8 cellular contexts compared by ENCODE assay signal in genomic region chr12:49121047-49121696, GRCh38. TPM values are rescaled to one million over a fixed set of nuclear protein-coding genes. Genes with fewer than 3 reads are reported as not detected.
DNase-seq lines count a peak whose midpoint lies in the region; ATAC-seq, FAIRE-seq and TF ChIP-seq lines count a peak whose summit lies in the region.

No MANE protein-coding gene starts in this region.

- WGBS in body of pancreas, 2 donors = 17 to 23% methylated on average over 6 of the region's 6 CpGs
- WGBS in transverse colon (ENCODE audit: low coverage in 1 of 2), 2 donors = 28 to 67% methylated on average over 1 to 6 of the region's 6 CpGs

- H2AFZ ChIP-seq in keratinocyte (ENCODE audit: control insufficient read depth, low read length) = no peak overlapping the region

- no peak overlapping the region for H3K4me2 ChIP-seq in keratinocyte (ENCODE audit: control insufficient read depth, extremely low read depth, insufficient read depth, low read depth, low read length)

- H3K9me3 ChIP-seq in body of pancreas = no peaks in the 10 kb centered on the region
- H3K9me3 ChIP-seq in keratinocyte (ENCODE audit: control insufficient read depth, low read depth, low read length) = no peaks in the 10 kb centered on the region
- no peaks in the 10 kb centered on the region for H3K9me3 ChIP-seq in transverse colon

- DNase-seq in Daoy (ENCODE audit: low read depth) (peak; percentile 73), NCI-H2171 (lab: John Stamatoyannopoulos, UW) (peak; percentile 20), body of pancreas (peak; percentile 51 to 59 (median 56)), keratinocyte (ENCODE audit: low read depth, low spot score) (no peak), transverse colon (peak; percentile 58), GM12892 (ENCODE audit: insufficient read length) (no peak)
- DNase-seq in activated T-cell treated with anti-CD3 and anti-CD28 coated beads, Interleukin-2, amount 50 U/mL, for 48 hours = no peak
- DNase-seq in activated CD8-positive, alpha-beta memory T cell treated with anti-CD3 and anti-CD28 coated beads, Interleukin-2, amount 50 U/mL, for 4 hours = no peak

- H3K4me3 ChIP-seq in body of pancreas = no peak overlapping the region
- H3K4me3 ChIP-seq in keratinocyte (ENCODE audit: control insufficient read depth in 2 of 3, extremely low read depth in 1 of 3, insufficient read depth in 2 of 3, low read depth in 1 of 3, low read length in 3 of 3) = no peak overlapping the region
- no peak overlapping the region for H3K4me3 ChIP-seq in transverse colon

- H3K36me3 ChIP-seq in body of pancreas (replicated peaks in 1 of 2; ENCODE audit: insufficient read depth in 1 of 2, low read depth in 2 of 2) (no peaks in the 10 kb centered on the region), keratinocyte (ENCODE audit: control insufficient read depth in 2 of 2, extremely low read depth in 1 of 2, insufficient read depth in 2 of 2, low read length in 2 of 2) (no peaks in the 10 kb centered on the region), transverse colon (no peaks in the 10 kb centered on the region)

- H3K27ac ChIP-seq in body of pancreas (no peak overlapping the region), keratinocyte (ENCODE audit: control insufficient read depth, insufficient read depth, low read length) (no peak overlapping the region), transverse colon (no peak overlapping the region)

- intact Hi-C loops in body of pancreas (cut with DNase I) = no loop called here
- intact Hi-C loops in transverse colon (cut with DNase I; ENCODE audit: low total_unique reads) = loop anchor here (5.0 to 10.0 kb wide), 2 partner anchors 34 to 56 kb away; partner anchors contain the start of genes KMT2D and RHEBL1

- in situ Hi-C loops in transverse colon (cut with MboI; ENCODE audit: low pct_ligation_motif_present in 1 of 4, low pct_unique_long_range_greater_than_20kb in 1 of 4, low sequenced_read_pairs in 3 of 4) = loop anchor here in 2 of 4 donors (5.0 to 10.0 kb wide), 2 partner anchors 54 to 56 kb away; partner anchors contain the start of genes RHEBL1 (in 2 of the 2) and KMT2D (in 1 of the 2)

- TF ChIP-seq CTCF in body of pancreas (IDR thresholded peaks at IDR 0.05) (peak in 6 of 7 experiments; percentile 39 to 70 (median 64)), keratinocyte (optimal IDR thresholded peaks at IDR 0.05 in 1 of 3, IDR thresholded peaks at IDR 0.05 in 1 of 3, conservative IDR thresholded peaks at IDR 0.05 in 1 of 3; ENCODE audit: extremely low read depth in 1 of 3, insufficient read depth in 2 of 3, low read length in 3 of 3) (peak; percentile 68 to 83 (median 81)), transverse colon (IDR thresholded peaks at IDR 0.05) (peak; percentile 45 to 71 (median 57))

- H3K27me3 ChIP-seq in body of pancreas (no peaks in the 10 kb centered on the region), keratinocyte (ENCODE audit: control insufficient read depth, extremely low read depth, insufficient read depth, low read length) (no peaks in the 10 kb centered on the region), transverse colon (no peaks in the 10 kb centered on the region)

- FAIRE-seq in keratinocyte (lab: Jason Lieb, UNC) = peak; percentile 86
- no peak for FAIRE-seq in GM12892 (lab: Jason Lieb, UNC)

- H3K9me1 ChIP-seq in keratinocyte (ENCODE audit: control insufficient read depth, extremely low read depth, insufficient read depth, low read length) = no peaks in the 10 kb centered on the region

- no peak overlapping the region for H3K9ac ChIP-seq in keratinocyte (ENCODE audit: control insufficient read depth, extremely low read depth, insufficient read depth, low read length)

- no peaks in the 10 kb centered on the region for H3K79me2 ChIP-seq in keratinocyte (ENCODE audit: control insufficient read depth, insufficient read depth, low read length)

- no peak for TF ChIP-seq POLR2A in body of pancreas (IDR thresholded peaks at IDR 0.05)
- no peak for TF ChIP-seq POLR2A in transverse colon (IDR thresholded peaks at IDR 0.05)
- TF ChIP-seq POLR2A in GM12892 (IDR thresholded peaks at IDR 0.05; ENCODE audit: low read depth, low read length) = no peak

- dilution Hi-C loops in keratinocyte (cut with MboI; ENCODE audit: extremely low pct_ligation_motif_present, low sequenced_read_pairs) = no loop called here

- no peak for TF ChIP-seq EP300 in transverse colon (IDR thresholded peaks at IDR 0.05; ENCODE audit: low read depth)

- no peaks in the 10 kb centered on the region for H4K20me1 ChIP-seq in keratinocyte (ENCODE audit: control insufficient read depth, extremely low read depth, insufficient read depth, low read length)

- no peaks in the 10 kb centered on the region for H3K4me1 ChIP-seq in body of pancreas
- H3K4me1 ChIP-seq in keratinocyte (ENCODE audit: control insufficient read depth, extremely low read depth, insufficient read depth, low read length) = no peaks in the 10 kb centered on the region
- H3K4me1 ChIP-seq in transverse colon = no peaks in the 10 kb centered on the region

- peak; percentile 81 for ATAC-seq in body of pancreas

RNA-seq across cellular contexts. Expression of gene TUBA1B, which starts 10.0 kb away (rescaled TPM):
- 3,979 and 4,039 TPM in 2 replicates for total RNA-seq in Daoy (2014; rRNA removed; shearing (Covaris generic))
- total RNA-seq in body of pancreas (100 to 1,000 TPM; 121 to 165 TPM), transverse colon (100 to 1,000 TPM; 219 to 390 (median 319) TPM)
- 1,122 to 2,676 TPM (median 2,055 TPM) in 3 replicates for polyA plus RNA-seq in keratinocyte
- 41.5 TPM for polyA plus RNA-seq in keratinocyte (2011; ENCODE audit: low read depth)
- 1,432 and 1,444 TPM in 2 replicates for polyA plus RNA-seq in keratinocyte (2011; cell fraction: cytosol; rRNA removed)
- polyA plus RNA-seq in keratinocyte (2011; cell fraction: nucleus; rRNA removed) = 847 and 904 TPM in 2 replicates
- polyA plus RNA-seq in keratinocyte (2012; ENCODE audit: low replicate concordance) = 266 and 1,477 TPM in 2 replicates
- 1,956 to 3,195 TPM (median 2,566 TPM) in 3 replicates for polyA minus RNA-seq in keratinocyte
- polyA minus RNA-seq in keratinocyte (2011; cell fraction: cytosol; rRNA and poly(A)+ RNA removed) = 1,040 TPM
- 326 and 464 TPM in 2 replicates for polyA minus RNA-seq in keratinocyte (2011; cell fraction: nucleus; rRNA and poly(A)+ RNA removed)
- 1,175 TPM for polyA plus RNA-seq in GM12892 (2012; ENCODE audit: missing spikeins)

RNA-seq across cellular contexts. Expression of gene LMBR1L, which starts 10.5 kb away (rescaled TPM):
- total RNA-seq in Daoy (2014; rRNA removed; shearing (Covaris generic)) = 18.2 and 19.6 TPM in 2 replicates
- total RNA-seq in body of pancreas = 10 to 100 TPM; 40.7 to 53.7 TPM
- 22.9 to 30.1 TPM (median 28.0 TPM) in 3 replicates for polyA plus RNA-seq in keratinocyte
- 9.5 TPM for polyA plus RNA-seq in keratinocyte (2011; ENCODE audit: low read depth)
- polyA plus RNA-seq in keratinocyte (2011; cell fraction: cytosol; rRNA removed) = 12.1 and 14.6 TPM in 2 replicates
- 85.8 and 90.5 TPM in 2 replicates for polyA plus RNA-seq in keratinocyte (2011; cell fraction: nucleus; rRNA removed)
- 18.5 and 27.8 TPM in 2 replicates for polyA plus RNA-seq in keratinocyte (2012; ENCODE audit: low replicate concordance)
- polyA minus RNA-seq in keratinocyte = 46.4 to 72.0 TPM (median 51.2 TPM) in 3 replicates
- polyA minus RNA-seq in keratinocyte (2011; cell fraction: cytosol; rRNA and poly(A)+ RNA removed) = 23.4 TPM
- 26.6 and 43.3 TPM in 2 replicates for polyA minus RNA-seq in keratinocyte (2011; cell fraction: nucleus; rRNA and poly(A)+ RNA removed)
- total RNA-seq in transverse colon = 100 to 1,000 TPM in 1 of 4 donors, 10 to 100 TPM in 3; 72.6 to 125 (median 82.1) TPM
- polyA plus RNA-seq in GM12892 (2012; ENCODE audit: missing spikeins) = 28.0 TPM

RNA-seq across cellular contexts. Expression of gene DHH, which starts 26.6 kb away (rescaled TPM):
- not detected in 2 replicates for total RNA-seq in Daoy (2014; rRNA removed; shearing (Covaris generic))
- not detected for total RNA-seq in body of pancreas
- polyA plus RNA-seq in keratinocyte = not detected in 3 replicates
- not detected for polyA plus RNA-seq in keratinocyte (2011; ENCODE audit: low read depth)
- polyA plus RNA-seq in keratinocyte (2011; cell fraction: cytosol; rRNA removed) = not detected in 2 replicates
- 0.03 TPM in 1 of 2 replicates, not detected in the other for polyA plus RNA-seq in keratinocyte (2011; cell fraction: nucleus; rRNA removed)
- polyA plus RNA-seq in keratinocyte (2012; ENCODE audit: low replicate concordance) = 0.06 TPM in 1 of 2 replicates, not detected in the other
- not detected in 3 replicates for polyA minus RNA-seq in keratinocyte
- polyA minus RNA-seq in keratinocyte (2011; cell fraction: cytosol; rRNA and poly(A)+ RNA removed) = not detected
- polyA minus RNA-seq in keratinocyte (2011; cell fraction: nucleus; rRNA and poly(A)+ RNA removed) = not detected in 2 replicates
- under 1 TPM in 2 of 4 donors, not detected in 2; 0.27 to 0.32 TPM for total RNA-seq in transverse colon
- not detected for polyA plus RNA-seq in GM12892 (2012; ENCODE audit: missing spikeins)

RNA-seq across cellular contexts. Expression of gene RHEBL1, which starts 51.4 kb away (rescaled TPM):
- 6.3 and 11.0 TPM in 2 replicates for total RNA-seq in Daoy (2014; rRNA removed; shearing (Covaris generic))
- total RNA-seq in body of pancreas = not detected
- 0.31 to 0.63 TPM (median 0.51 TPM) in 3 replicates for polyA plus RNA-seq in keratinocyte
- polyA plus RNA-seq in keratinocyte (2011; ENCODE audit: low read depth) = 0.35 TPM
- polyA plus RNA-seq in keratinocyte (2011; cell fraction: cytosol; rRNA removed) = 0.30 and 0.44 TPM in 2 replicates
- polyA plus RNA-seq in keratinocyte (2011; cell fraction: nucleus; rRNA removed) = 0.47 and 0.59 TPM in 2 replicates
- polyA plus RNA-seq in keratinocyte (2012; ENCODE audit: low replicate concordance) = 0.55 and 0.86 TPM in 2 replicates
- 0.16 to 1.0 TPM (median 0.92 TPM) in 3 replicates for polyA minus RNA-seq in keratinocyte
- polyA minus RNA-seq in keratinocyte (2011; cell fraction: cytosol; rRNA and poly(A)+ RNA removed) = not detected
- not detected in 2 replicates for polyA minus RNA-seq in keratinocyte (2011; cell fraction: nucleus; rRNA and poly(A)+ RNA removed)
- total RNA-seq in transverse colon = not detected
- polyA plus RNA-seq in GM12892 (2012; ENCODE audit: missing spikeins) = 12.5 TPM

Comparison
In these comparisons a context has a peak if more than half of its experiments do, and no peak if none do; other contexts are left out.
1. DNase-seq: peak in Daoy (single experiment), NCI-H2171 (single experiment), body of pancreas (4 of 4) and transverse colon (single experiment); none in keratinocyte (single experiment), activated T-cell treated with anti-CD3 and anti-CD28 coated beads, Interleukin-2, amount 50 U/mL, for 48 hours (0 of 2), GM12892 (single experiment) and activated CD8-positive, alpha-beta memory T cell treated with anti-CD3 and anti-CD28 coated beads, Interleukin-2, amount 50 U/mL, for 4 hours (single experiment).
2. RNA of gene TUBA1B, which starts 10.0 kb away (total RNA-seq): 3,979 to 4,039 TPM in Daoy; 219 to 390 TPM in transverse colon and 121 to 165 TPM in body of pancreas; every median in the first group is over 10 times any median in the second.
3. Peak in every context shown above with its lines, with median percentiles within 50 percentile points of each other: CTCF ChIP-seq.